ENCODE assay signal across 1 cellular context in the genomic region with DNA sequence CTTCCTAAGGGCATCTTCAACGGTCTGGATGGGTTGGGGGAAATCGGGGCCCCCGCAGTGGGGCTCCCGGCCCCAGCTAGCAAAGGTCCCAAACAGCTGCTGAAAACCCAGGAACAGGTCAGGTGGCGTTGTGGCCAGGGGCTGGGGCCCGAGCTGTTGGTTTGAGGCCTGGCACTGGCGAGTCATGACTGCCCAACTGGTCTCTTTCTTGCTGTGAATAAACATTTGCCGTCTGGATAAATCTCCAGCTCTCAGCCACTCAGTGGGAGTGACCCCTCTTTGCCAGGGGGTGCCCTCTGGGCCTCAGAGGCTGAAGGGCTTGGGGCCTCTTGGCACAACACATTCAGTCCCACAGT.
TF ChIP-seq lines count a peak whose summit lies in the region.

No MANE protein-coding gene starts in this region.

TF ChIP-seq in H1, 55 proteins besides CTCF, POLR2A, EP300 and RAD21:
- TF ChIP-seq SP2 (IDR thresholded peaks at IDR 0.05; ENCODE audit: low read length) (no peak), SIN3A (conservative IDR thresholded peaks at IDR 0.05 in 1 of 2, IDR thresholded peaks at IDR 0.05 in 1 of 2; ENCODE audit: low read depth in 1 of 2, low read length in 2 of 2) (no peak), CEBPB (IDR thresholded peaks at IDR 0.05; ENCODE audit: low read depth, low read length) (no peak), TAF1 (IDR thresholded peaks at IDR 0.05; ENCODE audit: low read depth, low read length) (no peak), BRCA1 (IDR thresholded peaks at IDR 0.05; ENCODE audit: low read depth, low read length) (no peak), TCF12 (IDR thresholded peaks at IDR 0.05; ENCODE audit: low read depth, low read length) (no peak), POU5F1 (IDR thresholded peaks at IDR 0.05; ENCODE audit: low read depth, low read length) (no peak), CHD2 (IDR thresholded peaks at IDR 0.05; ENCODE audit: low read length) (no peak), POLR2AphosphoS5 (IDR thresholded peaks at IDR 0.05; ENCODE audit: low read depth, low read length) (no peak), TAF7 (optimal IDR thresholded peaks at IDR 0.05; ENCODE audit: borderline replicate concordance, low read depth, low read length) (no peak)
- TF ChIP-seq, protein P1, sequence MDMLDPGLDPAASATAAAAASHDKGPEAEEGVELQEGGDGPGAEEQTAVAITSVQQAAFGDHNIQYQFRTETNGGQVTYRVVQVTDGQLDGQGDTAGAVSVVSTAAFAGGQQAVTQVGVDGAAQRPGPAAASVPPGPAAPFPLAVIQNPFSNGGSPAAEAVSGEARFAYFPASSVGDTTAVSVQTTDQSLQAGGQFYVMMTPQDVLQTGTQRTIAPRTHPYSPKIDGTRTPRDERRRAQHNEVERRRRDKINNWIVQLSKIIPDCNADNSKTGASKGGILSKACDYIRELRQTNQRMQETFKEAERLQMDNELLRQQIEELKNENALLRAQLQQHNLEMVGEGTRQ (IDR thresholded peaks at IDR 0.05; ENCODE audit: low read length), result no peak
